Comparison of ENCODE assay signal across 22 cellular contexts in the genomic region with DNA sequence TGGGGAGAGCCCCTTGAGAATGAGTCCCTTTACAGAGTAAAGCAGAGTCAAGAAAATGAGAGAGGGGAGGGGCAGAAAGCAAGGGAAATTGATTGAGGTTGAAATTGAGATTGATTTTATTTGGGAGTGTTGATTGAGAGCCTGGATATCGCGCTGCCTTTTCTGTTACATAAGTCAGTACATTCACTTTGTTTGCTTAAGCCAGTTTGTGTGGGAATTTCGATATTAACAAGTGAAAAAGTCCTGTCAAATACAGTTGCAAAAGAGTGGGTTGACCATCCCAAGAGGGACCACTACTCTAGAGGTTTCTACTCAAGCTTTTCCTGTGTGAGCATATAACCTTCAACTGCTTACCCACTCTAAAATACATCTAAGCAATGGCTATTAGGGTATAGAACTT.
"Had no signal": no experiment of that assay in that cellular context is flagged by ENCODE, and none has a peak within 500 bp of the region (broad histone marks: within the 10 kb centered on the region; RNA-seq: fewer than 3 reads in every experiment).

No MANE protein-coding gene starts in this region.

- DNase-seq: dermis blood vessel endothelial cell; dorsolateral prefrontal cortex; effector CD4-positive, alpha-beta T cell; effector memory CD4-positive, alpha-beta T cell; erythroblast; esophagus squamous epithelium; foreskin fibroblast; foreskin melanocyte; gastrocnemius medialis; glutamatergic neuron; head of caudate nucleus; heart right ventricle; hippocampal formation; left cardiac atrium; left ventricle myocardium inferior; lower lobe of right lung; mesenchymal stem cell; mucosa of descending colon had no signal

- H3K27me3 ChIP-seq: dorsolateral prefrontal cortex, esophagus squamous epithelium, gastrocnemius medialis, heart right ventricle had no signal

- ATAC-seq: esophagus mucosa, gastrocnemius medialis, heart right ventricle, left cardiac atrium, lower lobe of right lung, mucosa of descending colon had no signal

- H3K9me3 ChIP-seq: esophagus squamous epithelium, gastrocnemius medialis, heart right ventricle, left ventricle myocardium inferior, lower lobe of right lung, mucosa of descending colon had no signal

- H3K4me3 ChIP-seq: coronary artery, dorsolateral prefrontal cortex, esophagus squamous epithelium, gastrocnemius medialis, heart right ventricle, left ventricle myocardium inferior, lower lobe of right lung, mucosa of descending colon had no signal

- H3K27ac Mint-ChIP-seq: mesothelial cell of epicardium had no signal

- H3K4me3 Mint-ChIP-seq: mesothelial cell of epicardium had no signal

- H3K4me1 ChIP-seq: heart right ventricle, left ventricle myocardium inferior had no signal

- H3K27ac ChIP-seq: coronary artery, dorsolateral prefrontal cortex, epithelial cell of prostate, esophagus squamous epithelium, gastrocnemius medialis, heart right ventricle, left ventricle myocardium inferior, lower lobe of right lung had no signal

- H3K36me3 ChIP-seq: esophagus squamous epithelium, gastrocnemius medialis, heart right ventricle, left ventricle myocardium inferior, lower lobe of right lung had no signal

- H3K36me3 Mint-ChIP-seq: mesothelial cell of epicardium had no signal
